Comparison of ENCODE assay signal across 15 cellular contexts in the genomic region with DNA sequence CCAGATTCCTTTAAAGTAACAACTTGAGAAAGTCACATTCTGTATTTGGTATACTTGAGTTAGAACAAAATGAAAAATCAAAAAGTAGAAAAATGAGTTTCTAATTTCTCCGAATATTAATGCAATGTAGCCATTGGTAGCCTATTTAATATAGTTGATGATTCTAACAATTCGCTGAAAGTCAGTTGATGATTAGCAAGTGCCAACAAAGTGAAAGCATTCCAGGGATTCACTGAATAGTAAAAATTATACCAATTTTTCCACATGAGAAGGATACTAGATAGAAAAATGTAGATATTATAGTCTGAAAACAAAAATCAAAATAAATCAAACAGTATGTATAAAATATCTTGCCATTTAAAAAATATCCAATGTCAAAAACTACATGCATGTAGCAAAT.
"Had no signal": no experiment of that assay in that cellular context is flagged by ENCODE, and none has a peak within 500 bp of the region (broad histone marks: within the 10 kb centered on the region; RNA-seq: fewer than 3 reads in every experiment).

No MANE protein-coding gene starts in this region.

- H3K9me3 ChIP-seq: right lobe of liver, testis had no signal

- H3K36me3 ChIP-seq: left ventricle myocardium inferior, right lobe of liver, stomach had no signal

- H3K4me1 ChIP-seq: left ventricle myocardium inferior, psoas muscle, right lobe of liver, stomach, testis had no signal

- DNase-seq: activated CD4-positive, alpha-beta T cell treated with anti-CD3 and anti-CD28 coated beads for 36 hours; activated CD4-positive, alpha-beta T cell treated with anti-CD3 and anti-CD28 coated beads, Interleukin-2, amount 50 U/mL, for 48 hours; activated naive CD8-positive, alpha-beta T cell treated with anti-CD3 and anti-CD28 coated beads for 36 hours; amniotic stem cell; glutamatergic neuron; left ventricle myocardium inferior; natural killer cell; psoas muscle; right lobe of liver; stimulated activated CD4-positive, alpha-beta T cell treated with anti-CD3 and anti-CD28 coated beads, Interleukin-4, amount 100 ng/mL, for 24 hours; stomach; T-helper 2 cell; testis had no signal

- H3K4me3 ChIP-seq: left ventricle myocardium inferior, psoas muscle, right lobe of liver, stomach, testis had no signal

- H3K27me3 ChIP-seq: foreskin keratinocyte, right lobe of liver, stomach, testis had no signal

- H3K27ac ChIP-seq: epithelial cell of prostate, foreskin keratinocyte, left ventricle myocardium inferior, psoas muscle, right lobe of liver, stomach, testis had no signal
